In genomic region chr18:46427216-46427995, GRCh38 we compare ENCODE assay signal across 20 cellular contexts.
"Had no signal": no experiment of that assay in that cellular context is flagged by ENCODE, and none has a peak within 500 bp of the region (broad histone marks: within the 10 kb centered on the region; RNA-seq: fewer than 3 reads in every experiment).

No MANE protein-coding gene starts in this region.

- FAIRE-seq: bronchial epithelial cell, colon, frontal cortex, islet of Langerhans, TTC549 had no signal

- H3K27me3 ChIP-seq: right lobe of liver, tibial nerve had no signal

- H3K4me3 ChIP-seq: mucosa of descending colon, right lobe of liver, tibial nerve had no signal

- DNase-seq: activated CD4-positive, alpha-beta T cell treated with anti-CD3 and anti-CD28 coated beads for 48 hours; activated CD4-positive, alpha-beta T cell treated with anti-CD3 and anti-CD28 coated beads, Interleukin-2, amount 50 U/mL, for 48 hours; activated naive CD4-positive, alpha-beta T cell; activated T-cell treated with anti-CD3 and anti-CD28 coated beads, Interleukin-2, amount 50 U/mL, for 48 hours; dermis blood vessel endothelial cell; effector CD8-positive, alpha-beta T cell; left ventricle myocardium superior; mucosa of descending colon; occipital lobe; right lobe of liver; stimulated activated CD4-positive, alpha-beta T cell treated with anti-CD3 and anti-CD28 coated beads, Interleukin-2, amount 100 ng/mL, for 48 hours; stimulated activated naive CD4-positive, alpha-beta T cell treated with Interleukin-2 at 50 U/mL for 16 hours; T-helper 1 cell; WERI-Rb-1 had no signal

- H3K27ac ChIP-seq: right lobe of liver, tibial nerve, WERI-Rb-1 had no signal

- H3K9me3 ChIP-seq: mucosa of descending colon, right lobe of liver, tibial nerve had no signal

- H3K36me3 ChIP-seq: right lobe of liver, tibial nerve, WERI-Rb-1 had no signal
